In genomic region chr9:126999315-127000068, GRCh38 we compare ENCODE assay signal across 35 cellular contexts.
"Had no signal": no experiment of that assay in that cellular context is flagged by ENCODE, and none has a peak within 500 bp of the region (broad histone marks: within the 10 kb centered on the region; RNA-seq: fewer than 3 reads in every experiment).

No MANE protein-coding gene starts in this region.

- H3K9me3 Mint-ChIP-seq: natural killer cell treated with Interleukin-12 subunit alpha and Interleukin-12 subunit beta and Interleukin-15 and Interleukin-18, amount 100 ng/mL, for 72 hours had no signal

- H3K27me3 ChIP-seq: adrenal gland, ascending aorta, cardiac muscle cell, dorsolateral prefrontal cortex, gastroesophageal sphincter, hepatocyte, suprapubic skin, tibial artery, upper lobe of right lung had no signal

- H3K79me2 ChIP-seq: hepatocyte had no signal

- H2AFZ ChIP-seq: hepatocyte had no signal

- H3K4me2 ChIP-seq: hepatocyte had no signal

- H3K9me3 ChIP-seq: adrenal gland, ascending aorta, gastroesophageal sphincter, mucosa of descending colon, prostate gland, suprapubic skin, tibial artery, upper lobe of right lung had no signal

- H3K27me3 Mint-ChIP-seq: brain; stimulated activated memory B cell treated with anti-CD40 and anti-IgM and Interleukin-4, amounts not matched to agents 10 μg/mL and 1 μg/mL and 100 μg/mL, for 72 hours had no signal

- H3K4me3 Mint-ChIP-seq: activated CD4-positive, alpha-beta memory T cell treated with anti-CD3 and anti-CD28 coated beads for 36 hours; activated naive CD4-positive, alpha-beta T cell treated with anti-CD3 and anti-CD28 coated beads for 36 hours; activated naive CD8-positive, alpha-beta T cell treated with anti-CD3 and anti-CD28 coated beads for 36 hours; brain; natural killer cell treated with Interleukin-12 subunit alpha and Interleukin-12 subunit beta and Interleukin-15 and Interleukin-18, amount 100 ng/mL, for 72 hours; stimulated activated memory B cell treated with anti-CD40 and anti-IgM and Interleukin-4, amounts not matched to agents 10 μg/mL and 1 μg/mL and 100 μg/mL, for 72 hours had no signal

- H3K36me3 Mint-ChIP-seq: stimulated activated memory B cell treated with anti-CD40 and anti-IgM and Interleukin-4, amounts not matched to agents 10 μg/mL and 1 μg/mL and 100 μg/mL, for 72 hours had no signal

- FAIRE-seq: TTC549 had no signal

- DNase-seq: activated CD4-positive, alpha-beta memory T cell treated with anti-CD3 and anti-CD28 coated beads for 36 hours; activated CD4-positive, alpha-beta T cell treated with anti-CD3 and anti-CD28 coated beads for 48 hours; activated CD8-positive, alpha-beta memory T cell treated with anti-CD3 and anti-CD28 coated beads, Interleukin-2, amount 50 U/mL, for 4 hours; activated effector memory CD4-positive, alpha-beta T cell treated with Interleukin-2 at 50 U/mL for 16 hours; activated naive CD4-positive, alpha-beta T cell treated with anti-CD3 and anti-CD28 coated beads for 36 hours; activated naive CD8-positive, alpha-beta T cell treated with anti-CD3 and anti-CD28 coated beads for 36 hours; activated T-cell treated with anti-CD3 and anti-CD28 coated beads, Interleukin-2, amount 50 U/mL, for 1 hour; adrenal gland; dorsolateral prefrontal cortex; effector memory CD4-positive, alpha-beta T cell; erythroblast; islet precursor cell; left ventricle myocardium inferior; mucosa of descending colon; retina; stimulated activated CD4-positive, alpha-beta T cell treated with anti-CD3 and anti-CD28 coated beads, Interleukin-12 subunit alpha, Interleukin-12 subunit beta, amount 100 ng/mL, for 4 hours; stimulated activated CD4-positive, alpha-beta T cell treated with anti-CD3 and anti-CD28 coated beads, Interleukin-4, amount 100 ng/mL, for 24 hours; T-helper 9 cell; tibial artery; upper lobe of right lung had no signal

- H3K4me1 ChIP-seq: adrenal gland, ascending aorta, gastroesophageal sphincter, left ventricle myocardium inferior, prostate gland, suprapubic skin, tibial artery, upper lobe of right lung had no signal

- H3K27ac ChIP-seq: adrenal gland, ascending aorta, cardiac muscle cell, coronary artery, dorsolateral prefrontal cortex, gastroesophageal sphincter, hepatocyte, left ventricle myocardium inferior, prostate gland, skin epidermis, suprapubic skin, tibial artery, upper lobe of right lung, VCaP had no signal

- H3K36me3 ChIP-seq: adrenal gland, ascending aorta, cardiac muscle cell, gastroesophageal sphincter, left ventricle myocardium inferior, prostate gland, suprapubic skin, tibial artery, upper lobe of right lung had no signal

- H3K27ac Mint-ChIP-seq: activated CD4-positive, alpha-beta memory T cell treated with anti-CD3 and anti-CD28 coated beads for 36 hours; activated naive CD4-positive, alpha-beta T cell treated with anti-CD3 and anti-CD28 coated beads for 36 hours; activated naive CD8-positive, alpha-beta T cell treated with anti-CD3 and anti-CD28 coated beads for 36 hours; brain; natural killer cell treated with Interleukin-12 subunit alpha and Interleukin-12 subunit beta and Interleukin-15 and Interleukin-18, amount 100 ng/mL, for 72 hours; stimulated activated memory B cell treated with anti-CD40 and anti-IgM and Interleukin-4, amounts not matched to agents 10 μg/mL and 1 μg/mL and 100 μg/mL, for 72 hours had no signal

- H3K4me3 ChIP-seq: adrenal gland, ascending aorta, cardiac muscle cell, coronary artery, dorsolateral prefrontal cortex, gastroesophageal sphincter, hepatocyte, left ventricle myocardium inferior, lung, mucosa of descending colon, prostate gland, skin epidermis, suprapubic skin, tibial artery, upper lobe of right lung had no signal

- ATAC-seq: gastroesophageal sphincter; mucosa of descending colon; sciatic nerve; stimulated activated memory B cell treated with anti-CD40 and anti-IgM and Interleukin-4, amounts not matched to agents 10 μg/mL and 1 μg/mL and 100 μg/mL, for 72 hours; upper lobe of right lung had no signal
